In the genomic region with DNA sequence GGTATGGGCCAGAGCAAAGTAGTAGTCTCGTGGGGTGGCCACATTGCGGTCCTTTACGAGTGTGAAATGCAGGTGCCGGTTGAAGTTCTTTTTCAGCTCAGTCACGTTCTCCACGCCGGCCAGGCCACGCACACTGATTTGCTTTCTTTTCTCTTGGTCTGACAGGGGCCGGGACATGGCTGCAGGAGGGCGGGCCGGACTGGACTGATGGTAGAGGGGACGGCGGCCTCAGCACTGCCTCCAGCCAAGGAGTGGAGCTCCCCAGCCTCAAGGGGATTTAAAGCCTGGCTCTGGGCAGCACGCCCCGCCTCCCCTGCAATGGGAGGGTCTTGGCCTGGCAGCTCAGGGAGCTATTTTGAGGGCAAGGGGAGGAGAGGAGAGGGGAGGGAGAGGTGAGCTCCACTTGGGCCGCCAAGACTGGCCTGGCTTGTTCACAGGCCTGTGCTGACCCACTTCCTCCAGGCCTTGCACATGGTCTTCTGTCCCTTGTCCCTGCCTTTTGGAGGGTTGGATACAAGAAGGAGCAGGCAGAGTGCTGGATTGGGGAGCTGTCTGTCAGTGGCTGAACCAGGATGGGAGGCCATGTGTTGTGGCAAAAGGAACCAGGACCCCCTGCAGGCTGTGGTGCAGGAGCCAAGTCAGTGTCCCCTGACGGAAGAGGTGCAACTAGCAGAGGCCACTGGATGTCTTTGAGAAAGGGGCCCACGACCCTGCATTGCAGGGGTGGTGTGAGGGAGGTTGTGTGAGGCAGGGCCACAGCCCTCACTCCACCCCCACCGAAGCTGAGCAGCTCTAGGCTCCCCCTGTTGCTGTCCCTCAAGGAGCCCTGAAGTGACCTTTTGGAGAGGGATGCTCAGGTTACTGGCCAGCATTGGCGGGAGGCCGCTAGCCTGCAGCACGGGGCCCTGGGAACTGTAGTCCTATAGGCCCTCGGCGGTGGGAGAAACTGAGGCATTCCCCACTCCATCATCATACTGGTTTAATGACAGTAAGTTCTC, we compare ENCODE assay signal across 8 cellular contexts. TPM values are rescaled to one million over a fixed set of nuclear protein-coding genes. Genes with fewer than 3 reads are reported as not detected.
DNase-seq lines count a peak whose midpoint lies in the region; ATAC-seq and TF ChIP-seq lines count a peak whose summit lies in the region.

Gene PYGM (minus strand): TSS at position 253 of the 998 bp plus-strand sequence. CDS start 76 bp downstream, at position 177.

- H3K4me2 ChIP-seq in BLaER1 treated with 17β-estradiol and CSF1 and Interleukin-3, amounts not matched to agents 10 nM and 100 nM = peak within 1 kb of the TSS; percentile 21 to 91 (median 68)

- H3K9me3 Mint-ChIP-seq in natural killer cell = no peaks in the 10 kb centered on the region

- WGBS in esophagus squamous epithelium, 2 donors = 59 to 73% methylated on average over 7 to 10 of the region's 24 CpGs

- H3K27ac Mint-ChIP-seq in natural killer cell = peak within 1 kb of the TSS; percentile 95 to 96

- peaks cover 56 to 63% of the 10 kb centered on the region in 2 donors for H3K4me1 Mint-ChIP-seq in natural killer cell

- H3K9ac ChIP-seq in BLaER1 treated with 17β-estradiol and CSF1 and Interleukin-3, amounts not matched to agents 10 nM and 100 nM = peak within 1 kb of the TSS in 9 of 11 experiments; percentile 16 to 67 (median 42); a peak in 17 of 22 replicates

- no peak within 1 kb of the TSS for H3K4me3 ChIP-seq in BLaER1 treated with 17β-estradiol and CSF1 and Interleukin-3, amounts not matched to agents 10 nM and 100 nM
- H3K4me3 ChIP-seq in RWPE2 (ENCODE audit: severe bottlenecking) (no peak within 1 kb of the TSS), esophagus squamous epithelium (peak within 1 kb of the TSS in 3 of 4 donors; percentile 14 to 44 (median 21))

- H3K27me3 Mint-ChIP-seq in natural killer cell (ENCODE audit: low read depth in 2 of 2) = no peaks in the 10 kb centered on the region

- H3K36me3 ChIP-seq in BLaER1 treated with 17β-estradiol and CSF1 and Interleukin-3, amounts not matched to agents 10 nM and 100 nM = peaks cover 25 to 39% (median 34%) of the 10 kb centered on the region in 11 experiments
- peaks cover 25% of the 10 kb centered on the region for H3K36me3 ChIP-seq in RWPE2 (ENCODE audit: low read depth)
- H3K36me3 ChIP-seq in esophagus squamous epithelium = peaks cover 14 to 31% (median 21%) of the 10 kb centered on the region in 3 donors

- peaks cover 44 to 59% (median 58%) of the 10 kb centered on the region in 11 experiments for H4K20me1 ChIP-seq in BLaER1 treated with 17β-estradiol and CSF1 and Interleukin-3, amounts not matched to agents 10 nM and 100 nM

- ATAC-seq in RWPE2 (ENCODE audit: low read depth) (peak; percentile 5; the same call in 1 of the 3 replicates), natural killer cell (no peak), HG03175 (IDR thresholded peaks at IDR 0.05; ENCODE audit: unreplicated experiment) (no peak), HG02610 (IDR thresholded peaks at IDR 0.05; ENCODE audit: unreplicated experiment) (no peak)

- peak within 1 kb of the TSS in 8 of 11 experiments; percentile 23 to 75 (median 43); a peak in 16 of 22 replicates for H3K27ac ChIP-seq in BLaER1 treated with 17β-estradiol and CSF1 and Interleukin-3, amounts not matched to agents 10 nM and 100 nM
- H3K27ac ChIP-seq in RWPE2 (ENCODE audit: poor library complexity, severe bottlenecking) (no peak within 1 kb of the TSS), esophagus squamous epithelium (peak within 1 kb of the TSS; percentile 37 to 85 (median 64))

- peaks cover 9% of the 10 kb centered on the region for H3K36me3 Mint-ChIP-seq in natural killer cell

- no peak for TF ChIP-seq CTCF in RWPE2 (IDR thresholded peaks at IDR 0.05; ENCODE audit: poor library complexity, severe bottlenecking)
- no peak for TF ChIP-seq CTCF in esophagus squamous epithelium (IDR thresholded peaks at IDR 0.05)
- no peak for TF ChIP-seq CTCF in natural killer cell (IDR thresholded peaks at IDR 0.05)

- H3K4me3 Mint-ChIP-seq in natural killer cell = peak within 1 kb of the TSS; percentile 79

- DNase-seq in RWPE2 (ENCODE audit: low spot score) (peak; percentile 56), esophagus squamous epithelium (lab: John Stamatoyannopoulos, UW) (no peak), natural killer cell (no peak), GF-D8 (lab: John Stamatoyannopoulos, UW) (no peak), SKM-1 (lab: John Stamatoyannopoulos, UW; ENCODE audit: unreplicated experiment) (no peak)

- no peaks in the 10 kb centered on the region for H3K9me3 ChIP-seq in BLaER1 treated with 17β-estradiol and CSF1 and Interleukin-3, amounts not matched to agents 10 nM and 100 nM (replicated peaks in 1 of 11)
- no peaks in the 10 kb centered on the region for H3K9me3 ChIP-seq in RWPE2 (ENCODE audit: severe bottlenecking)
- H3K9me3 ChIP-seq in esophagus squamous epithelium = no peaks in the 10 kb centered on the region

- TF ChIP-seq POLR2A in esophagus squamous epithelium (IDR thresholded peaks at IDR 0.05) = no peak

- intact Hi-C loops in esophagus squamous epithelium (cut with DNase I) (no loop called here), natural killer cell (cut with micrococcal nuclease) (no loop called here)

- peaks cover 55 to 85% (median 74%) of the 10 kb centered on the region in 10 experiments for H3K4me1 ChIP-seq in BLaER1 treated with 17β-estradiol and CSF1 and Interleukin-3, amounts not matched to agents 10 nM and 100 nM
- H3K4me1 ChIP-seq in RWPE2 (ENCODE audit: insufficient read depth, poor library complexity, severe bottlenecking) (peaks cover 17% of the 10 kb centered on the region), esophagus squamous epithelium (peaks cover 25 to 66% (median 52%) of the 10 kb centered on the region in 3 donors)

- no peaks in the 10 kb centered on the region for H3K27me3 ChIP-seq in BLaER1 treated with 17β-estradiol and CSF1 and Interleukin-3, amounts not matched to agents 10 nM and 100 nM
- H3K27me3 ChIP-seq in RWPE2 (ENCODE audit: insufficient read depth, poor library complexity, severe bottlenecking) = no peaks in the 10 kb centered on the region
- H3K27me3 ChIP-seq in esophagus squamous epithelium = no peaks in the 10 kb centered on the region

RNA-seq across cellular contexts. Expression of gene PYGM, which starts in this region (rescaled TPM):
- under 1 TPM; 0.27 to 0.95 (median 0.39) TPM for total RNA-seq in esophagus squamous epithelium
- 1 to 10 TPM; 4.1 to 8.4 (median 6.1) TPM for total RNA-seq in natural killer cell

Comparison
In these comparisons a context has a peak if more than half of its experiments do, and no peak if none do; other contexts are left out.
1. H3K4me3 ChIP-seq: peak in esophagus squamous epithelium (3 of 4); none in BLaER1 treated with 17β-estradiol and CSF1 and Interleukin-3, amounts not matched to agents 10 nM and 100 nM (0 of 10) and RWPE2 (single experiment).